In genomic region chr2:187435756-187436155, GRCh38 we compare ENCODE assay signal across 23 cellular contexts.
"Had no signal": no experiment of that assay in that cellular context is flagged by ENCODE, and none has a peak within 500 bp of the region (broad histone marks: within the 10 kb centered on the region; RNA-seq: fewer than 3 reads in every experiment).

No MANE protein-coding gene starts in this region.

- FAIRE-seq: colon, kidney had no signal

- ATAC-seq: effector memory CD8-positive, alpha-beta T cell; left lobe of liver; lower lobe of right lung; mucosa of descending colon; sciatic nerve had no signal

- H3K4me3 ChIP-seq: dorsolateral prefrontal cortex, lower lobe of right lung, mucosa of descending colon, smooth muscle cell, thoracic aorta had no signal

- DNase-seq: activated B cell treated with CpG ODN at 0.5 μM for 24 hours; activated CD4-positive, alpha-beta memory T cell treated with anti-CD3 and anti-CD28 coated beads for 36 hours; activated CD4-positive, alpha-beta T cell treated with anti-CD3 and anti-CD28 coated beads for 48 hours; activated effector memory CD4-positive, alpha-beta T cell treated with anti-CD3 and anti-CD28 coated beads, Interleukin-2, amount 50 U/mL, for 16 hours; activated naive CD4-positive, alpha-beta T cell treated with anti-CD3 and anti-CD28 coated beads, Interleukin-2, amount 10 ng/mL, durations not matched to agents 7 days and 5 days; activated T-cell treated with anti-CD3 and anti-CD28 coated beads, Interleukin-2, amount 50 U/mL, for 48 hours; amygdala; caudate nucleus; dorsolateral prefrontal cortex; effector memory CD8-positive, alpha-beta T cell; foreskin keratinocyte; kidney; lower lobe of right lung; mucosa of descending colon; nephron progenitor cell; stimulated activated CD4-positive, alpha-beta T cell treated with anti-CD3 and anti-CD28 coated beads, Interleukin-15, amount 100 ng/mL, for 24 hours; stimulated activated naive CD4-positive, alpha-beta T cell treated with Interleukin-2 at 50 U/mL for 16 hours; T-helper 9 cell had no signal
